In genomic region chr2:677056-677949, GRCh38 we compare ENCODE assay signal across 8 cellular contexts. TPM values are rescaled to one million over a fixed set of nuclear protein-coding genes. Genes with fewer than 3 reads are reported as not detected.
DNase-seq lines count a peak whose midpoint lies in the region; ATAC-seq, FAIRE-seq and TF ChIP-seq lines count a peak whose summit lies in the region.

TMEM18 (minus strand) TSS chr2:677406; CDS start chr2:677345, 61 bp downstream.

- H3K9ac ChIP-seq in K562 (ENCODE audit: insufficient read depth in 1 of 2, low read depth in 2 of 2, low read length in 2 of 2), result peak within 1 kb of the TSS; percentile 99 to 100

- TSS peak; percentile 94 for BruUV-seq in K562 (replicated peaks; lab: Mats Ljungman, UMichigan)

- H2AFZ ChIP-seq in K562 (ENCODE audit: low read depth, low read length), result peak within 1 kb of the TSS; percentile 100

- H4K20me1 ChIP-seq in K562 (replicated peaks; ENCODE audit: control insufficient read depth, insufficient read depth, low read length), result peaks cover 24% of the 10 kb centered on the region

- H3K36me3 Mint-ChIP-seq in T-helper 2 cell treated with Interferon-gamma antibody and Interleukin-4, amounts not matched to agents 5 μg/mL and 100 μg/mL, for 36 hours (ENCODE audit: low read depth), result peaks cover 28% of the 10 kb centered on the region

- ATAC-seq in A549 (peak; percentile 66 to 69), GM18508 (IDR thresholded peaks at IDR 0.05; ENCODE audit: insufficient read depth, unreplicated experiment) (peak; percentile 56), HG02981 (IDR thresholded peaks at IDR 0.05; ENCODE audit: unreplicated experiment) (peak; percentile 42), K562 (peak; percentile 75), gastrocnemius medialis (peak; percentile 89 to 90)

- intact Hi-C loops in K562 (cut with micrococcal nuclease) (loop anchor here (5.0 kb wide), 1 partner anchor 65 kb away; no protein-coding TSS in a partner anchor), gastrocnemius medialis (cut with DNase I; ENCODE audit: low total_unique reads) (loop anchor here (5.0 kb wide), 3 partner anchors 415 to 1935 kb away; partner anchors contain the start of genes ACP1 and SH3YL1)

- POLR2A ChIA-PET in A549 (lab: Yijun Ruan, JAX), result interaction anchor here (1.0 to 2.6 kb wide), 5 partner anchors 15 to 63 kb away, joined by 3 to 31 read pairs (median 4); no protein-coding TSS in a partner anchor
- POLR2A ChIA-PET in K562 (lab: Yijun Ruan, JAX), result interaction anchor here (0.6 to 1.5 kb wide), 6 partner anchors 10 to 62 kb away, joined by 3 to 6 read pairs (median 4); no protein-coding TSS in a partner anchor

- peaks cover 12% of the 10 kb centered on the region for H3K9me1 ChIP-seq in K562 (ENCODE audit: control insufficient read depth, insufficient read depth, low read length)

- H3K27me3 ChIP-seq in K562 (ENCODE audit: control insufficient read depth in 2 of 2, insufficient read depth in 2 of 2, low read length in 2 of 2) (no peaks in the 10 kb centered on the region), gastrocnemius medialis (no peaks in the 10 kb centered on the region)

- TF ChIP-seq EP300 in A549 (IDR thresholded peaks at IDR 0.05) (no peak), K562 (IDR thresholded peaks at IDR 0.05; ENCODE audit: low read length) (no peak)

- H3K4me3 Mint-ChIP-seq in T-helper 2 cell treated with Interferon-gamma antibody and Interleukin-4, amounts not matched to agents 5 μg/mL and 100 μg/mL, for 36 hours, result peak within 1 kb of the TSS; percentile 98

- H3K79me2 ChIP-seq in K562 (ENCODE audit: control insufficient read depth, insufficient read depth, low read length), result peaks cover 43% of the 10 kb centered on the region

- H3K4me1 Mint-ChIP-seq in T-helper 2 cell treated with Interferon-gamma antibody and Interleukin-4, amounts not matched to agents 5 μg/mL and 100 μg/mL, for 36 hours (ENCODE audit: low read depth), result peaks cover 31% of the 10 kb centered on the region

- peak within 1 kb of the TSS; percentile 75 for H3K4me3 ChIP-seq in A549
- H3K4me3 ChIP-seq in K562, result peak within 1 kb of the TSS; percentile 70
- peak within 1 kb of the TSS; percentile 94 for H3K4me3 ChIP-seq in iPS-11a (ENCODE audit: low read depth, low read length)
- H3K4me3 ChIP-seq in gastrocnemius medialis, result peak within 1 kb of the TSS; percentile 80 to 95 (median 91)

- FAIRE-seq in A549 (lab: Jason Lieb, UNC) (peak; percentile 32), K562 (lab: Jason Lieb, UNC) (peak; percentile 100)

- H3K9me3 ChIP-seq in A549, result peaks cover 4% of the 10 kb centered on the region; the same call in 1 of the 3 replicates
- no peaks in the 10 kb centered on the region for H3K9me3 ChIP-seq in K562 (replicated peaks; ENCODE audit: control insufficient read depth, insufficient read depth, low read depth, low read length)
- no peaks in the 10 kb centered on the region for H3K9me3 ChIP-seq in gastrocnemius medialis

- peaks cover 23% of the 10 kb centered on the region for H3K4me1 ChIP-seq in A549
- peaks cover 6 to 19% of the 10 kb centered on the region in 2 experiments; a peak in 4 of 5 replicates for H3K4me1 ChIP-seq in K562 (replicated peaks in 1 of 2; ENCODE audit: control insufficient read depth in 2 of 2, insufficient read depth in 2 of 2, low read length in 2 of 2)
- peaks cover 4 to 22% of the 10 kb centered on the region in 2 donors for H3K4me1 ChIP-seq in gastrocnemius medialis

- WGBS in A549 (ENCODE audit: missing lambda C conversion rate), result 2% methylated on average over 33 of the region's 67 CpGs
- under 1% methylated on average over 42 of the region's 67 CpGs for WGBS in K562 (ENCODE audit: insufficient coverage, low coverage, missing lambda C conversion rate)

- in situ Hi-C loops in K562 (cut with MboI) (no loop called here), gastrocnemius medialis (cut with MboI; ENCODE audit: low sequenced_read_pairs in 4 of 4) (no loop called here)

- TF ChIP-seq RAD21 in A549 (conservative IDR thresholded peaks at IDR 0.05 in 1 of 2, IDR thresholded peaks at IDR 0.05 in 1 of 2) (peak in 1 of 2 experiments; percentile 3; a peak in 2 of 5 replicates), K562 (CRISPR knock-in tag; conservative IDR thresholded peaks at IDR 0.05 in 1 of 2, IDR thresholded peaks at IDR 0.05 in 1 of 2) (peak; percentile 17 to 21; a peak in 3 of 4 replicates)

- no peaks in the 10 kb centered on the region for H3K27me3 Mint-ChIP-seq in T-helper 2 cell treated with Interferon-gamma antibody and Interleukin-4, amounts not matched to agents 5 μg/mL and 100 μg/mL, for 36 hours (ENCODE audit: low read depth)

- TF ChIP-seq CTCF in A549 (IDR thresholded peaks at IDR 0.05), result peak; percentile 19; the same call in 1 of the 3 replicates
- peak; percentile 25 to 49 (median 41); a peak in 4 of 6 replicates for TF ChIP-seq CTCF in K562 (IDR thresholded peaks at IDR 0.05 in 2 of 3, conservative IDR thresholded peaks at IDR 0.05 in 1 of 3; ENCODE audit: insufficient read depth in 2 of 3, low read depth in 1 of 3, low read length in 3 of 3)
- peak in 3 of 5 experiments; percentile 5 to 30 (median 11) for TF ChIP-seq CTCF in gastrocnemius medialis (IDR thresholded peaks at IDR 0.05 in 4 of 5, conservative IDR thresholded peaks at IDR 0.05 in 1 of 5)

- H3K9me3 Mint-ChIP-seq in T-helper 2 cell treated with Interferon-gamma antibody and Interleukin-4, amounts not matched to agents 5 μg/mL and 100 μg/mL, for 36 hours, result no peaks in the 10 kb centered on the region

- peak; percentile 92 to 100 for DNase-seq in A549 (ENCODE audit: low read depth in 1 of 2, low spot score in 1 of 2)
- peak; percentile 98 for DNase-seq in NCI-H2029 (lab: John Stamatoyannopoulos, UW)
- DNase-seq in T-helper 2 cell treated with Interferon-gamma antibody and Interleukin-4, amounts not matched to agents 5 μg/mL and 100 μg/mL, for 36 hours (ENCODE audit: low spot score), result peak; percentile 96
- DNase-seq in K562 (ENCODE audit: extremely low read depth in 1 of 4, low spot score in 3 of 4), result peak; percentile 73 to 98 (median 81)
- peak; percentile 89 to 92 for DNase-seq in gastrocnemius medialis

- peak within 1 kb of the TSS; percentile 99 for H3K27ac Mint-ChIP-seq in T-helper 2 cell treated with Interferon-gamma antibody and Interleukin-4, amounts not matched to agents 5 μg/mL and 100 μg/mL, for 36 hours

- peak within 1 kb of the TSS; percentile 90 to 92 for H3K27ac ChIP-seq in A549
- peak within 1 kb of the TSS; percentile 100 for H3K27ac ChIP-seq in K562 (ENCODE audit: extremely low read depth, low read depth, low read length)
- H3K27ac ChIP-seq in gastrocnemius medialis, result peak within 1 kb of the TSS; percentile 91 to 99 (median 94)

- CTCF ChIA-PET in A549 (lab: Yijun Ruan, JAX) (interaction anchor here (0.6 to 1.1 kb wide), 2 partner anchors 12 to 102 kb away, joined by 3 to 5 read pairs; no protein-coding TSS in a partner anchor), K562 (lab: Yijun Ruan, JAX; ENCODE audit: low intra/inter-chr PET ratio) (no interaction called here)

- H3K4me2 ChIP-seq in A549 (peak within 1 kb of the TSS; percentile 90), K562 (ENCODE audit: insufficient read depth, low read length) (peak within 1 kb of the TSS; percentile 97)

- TF ChIP-seq POLR2A in A549 (IDR thresholded peaks at IDR 0.05; ENCODE audit: low read length), result peak; percentile 81
- peak; percentile 98 for TF ChIP-seq POLR2A in K562 (conservative IDR thresholded peaks at IDR 0.05)
- TF ChIP-seq POLR2A in gastrocnemius medialis (IDR thresholded peaks at IDR 0.05), result peak; percentile 73 to 78

- H3K36me3 ChIP-seq in K562 (ENCODE audit: control insufficient read depth, insufficient read depth, low read length) (peaks cover 32% of the 10 kb centered on the region), gastrocnemius medialis (peaks cover 0 to 4% of the 10 kb centered on the region in 2 donors)

TF ChIP-seq in K562, 482 proteins besides CTCF, POLR2A, EP300 and RAD21 (continues in another document):
- no peak for TF ChIP-seq ZNF778 (CRISPR knock-in tag; IDR thresholded peaks at IDR 0.05)
- TF ChIP-seq ZNF140 (CRISPR knock-in tag; IDR thresholded peaks at IDR 0.05), result no peak
- TF ChIP-seq NCOA6 (IDR thresholded peaks at IDR 0.05), result no peak
- TF ChIP-seq POLR2AphosphoS2 (IDR thresholded peaks at IDR 0.05; ENCODE audit: low read length), result no peak
- TF ChIP-seq SLC30A9 (CRISPR knock-in tag; IDR thresholded peaks at IDR 0.05), result no peak
- TF ChIP-seq ZNF41 (CRISPR knock-in tag; conservative IDR thresholded peaks at IDR 0.05), result no peak
- TF ChIP-seq, protein P1, sequence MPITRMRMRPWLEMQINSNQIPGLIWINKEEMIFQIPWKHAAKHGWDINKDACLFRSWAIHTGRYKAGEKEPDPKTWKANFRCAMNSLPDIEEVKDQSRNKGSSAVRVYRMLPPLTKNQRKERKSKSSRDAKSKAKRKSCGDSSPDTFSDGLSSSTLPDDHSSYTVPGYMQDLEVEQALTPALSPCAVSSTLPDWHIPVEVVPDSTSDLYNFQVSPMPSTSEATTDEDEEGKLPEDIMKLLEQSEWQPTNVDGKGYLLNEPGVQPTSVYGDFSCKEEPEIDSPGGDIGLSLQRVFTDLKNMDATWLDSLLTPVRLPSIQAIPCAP (CRISPR knock-in tag; IDR thresholded peaks at IDR 0.05; ENCODE audit: borderline replicate concordance), result no peak

RNA-seq across cellular contexts. Expression of gene TMEM18, which starts in this region (rescaled TPM):
- polyA plus RNA-seq in A549 (2011; rRNA removed), result 52.0 and 75.0 TPM in 2 replicates
- 32.7 and 37.8 TPM in 2 replicates for polyA plus RNA-seq in A549 (2012; cell fraction: cytosol; rRNA removed)
- 42.0 and 48.2 TPM in 2 replicates for polyA plus RNA-seq in A549 (2012; cell fraction: nucleus; rRNA removed)
- polyA plus RNA-seq in A549 (2017; fragmentation: RNase III; extraction: RNeasy Plus Mini Kit Qiagen cat#74134 plus additional on column Dnase treatment), result 35.6 to 40.5 TPM (median 40.2 TPM) in 3 replicates
- 17.2 and 18.0 TPM in 2 replicates for polyA minus RNA-seq in A549 (2011; rRNA and poly(A)+ RNA removed)
- 46.2 and 62.9 TPM in 2 replicates for total RNA-seq in K562 (2011; cell fraction: chromatin; rRNA removed; ENCODE audit: low replicate concordance)
- 25.7 and 27.0 TPM in 2 replicates for total RNA-seq in K562 (2011; cell fraction: nucleolus; rRNA removed)
- 33.0 and 41.0 TPM in 2 replicates for total RNA-seq in K562 (2011; cell fraction: nucleoplasm; rRNA removed)
- total RNA-seq in K562 (2014; rRNA removed), result 12.8 and 12.9 TPM in 2 replicates
- total RNA-seq in K562 (2014; rRNA removed; fragmentation: Illumina TruSeq; extraction: Trizol), result 19.6 and 23.4 TPM in 2 replicates
- total RNA-seq in K562 (2015; rRNA removed; fragmentation: Illumina TruSeq; extraction: Trizol), result 19.4 and 19.9 TPM in 2 replicates
- 18.4 and 21.3 TPM in 2 replicates for total RNA-seq in K562 (2021)
- 21.1 and 28.3 TPM in 2 replicates for polyA plus RNA-seq in K562 (2011; rRNA removed)
- polyA plus RNA-seq in K562 (2011; cell fraction: cytosol; rRNA removed), result 12.3 and 19.7 TPM in 2 replicates
- polyA plus RNA-seq in K562 (2011; cell fraction: nucleus; rRNA removed), result 36.1 and 37.8 TPM in 2 replicates
- 19.3 and 26.1 TPM in 2 replicates for polyA plus RNA-seq in K562 (2012)
- polyA plus RNA-seq in K562 (2014; fragmentation: Illumina TruSeq; extraction: Trizol), result 19.2 and 21.8 TPM in 2 replicates
- polyA plus RNA-seq in K562 (2014; fragmentation: Nextera tagmentation; extraction: Ambion mirVana), result 10 to 100 TPM; 54.5 to 55.9 TPM
- polyA plus RNA-seq in K562 (2014; rRNA removed), result 17.5 and 30.7 TPM in 2 replicates
- 20.6 and 22.0 TPM in 2 replicates for polyA minus RNA-seq in K562 (2011; rRNA and poly(A)+ RNA removed)
- polyA minus RNA-seq in K562 (2011; cell fraction: cytosol; rRNA and poly(A)+ RNA removed), result 6.6 and 9.2 TPM in 2 replicates
- polyA minus RNA-seq in K562 (2011; cell fraction: nucleus; rRNA and poly(A)+ RNA removed), result 12.8 and 15.7 TPM in 2 replicates
- 10 to 100 TPM in 3 of 4 donors, 1 to 10 TPM in 1; 9.0 to 26.1 (median 12.3) TPM for total RNA-seq in gastrocnemius medialis

Comparison
In these comparisons a context has a peak if more than half of its experiments do, and no peak if none do; other contexts are left out.
1. Peak in every context shown above with its lines: DNase-seq, ATAC-seq, H3K4me3 ChIP-seq and H3K27ac ChIP-seq.